In the genomic region with DNA sequence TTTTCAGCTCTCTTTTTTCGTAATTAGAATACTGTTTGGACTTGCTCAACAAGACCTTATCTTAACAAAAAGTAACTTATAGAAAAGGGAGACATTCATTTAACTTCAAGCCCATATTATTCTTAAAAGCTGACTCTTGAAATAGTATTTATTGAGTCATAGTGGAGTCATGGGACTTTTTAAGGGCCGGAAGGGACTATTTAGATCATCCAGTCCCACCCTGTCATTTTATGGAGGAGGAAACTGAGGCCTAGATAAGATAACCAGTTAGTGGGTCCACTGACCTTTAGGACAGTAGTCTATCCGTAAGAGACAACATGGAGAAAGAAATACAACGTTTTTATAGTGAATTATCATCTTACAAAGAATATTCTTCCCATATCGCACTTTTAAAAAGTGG, we compare ENCODE assay signal across 7 cellular contexts. TPM values are rescaled to one million over a fixed set of nuclear protein-coding genes. Genes with fewer than 3 reads are reported as not detected.
A peak's percentile ranks its signal among the peaks of the same experiment; 100 is the strongest.
DNase-seq lines count a peak whose midpoint lies in the region; ATAC-seq and TF ChIP-seq lines count a peak whose summit lies in the region.

No MANE protein-coding gene starts in this region.

- ATAC-seq in GM18909 (IDR thresholded peaks at IDR 0.05; ENCODE audit: poor library complexity, unreplicated experiment), result no peak
- ATAC-seq in HG03521 (IDR thresholded peaks at IDR 0.05; ENCODE audit: unreplicated experiment), result no peak

- peak overlapping the region; percentile 90 for H3K4me3 ChIP-seq in iPS-18a (ENCODE audit: low read length)
- peak overlapping the region; percentile 59 to 89 (median 76) for H3K4me3 ChIP-seq in stomach

- H3K4me1 Mint-ChIP-seq in activated CD4-positive, alpha-beta memory T cell treated with anti-CD3 and anti-CD28 coated beads, Interleukin-2, amount 10 ng/mL, durations not matched to agents 7 days and 5 days, result peaks cover 49% of the 10 kb centered on the region

- H3K27me3 ChIP-seq in iPS-18a (ENCODE audit: control insufficient read depth, insufficient read depth, low read length) (no peaks in the 10 kb centered on the region), stomach (no peaks in the 10 kb centered on the region)

- TF ChIP-seq EP300 in stomach (IDR thresholded peaks at IDR 0.05), result no peak

- POLR2A ChIA-PET in activated CD4-positive, alpha-beta memory T cell treated with anti-CD3 and anti-CD28 coated beads, Interleukin-2, amount 10 ng/mL, durations not matched to agents 7 days and 5 days (lab: Charles Lee), result interaction anchor here (0.9 to 10.4 kb wide), 36 partner anchors 9 to 1343 kb away, joined by 3 to 155 read pairs (median 6); a partner anchor contains a TSS

- peaks cover 45% of the 10 kb centered on the region for H3K36me3 Mint-ChIP-seq in activated CD4-positive, alpha-beta memory T cell treated with anti-CD3 and anti-CD28 coated beads, Interleukin-2, amount 10 ng/mL, durations not matched to agents 7 days and 5 days (ENCODE audit: low read depth)

- H3K27ac ChIP-seq in iPS-18a (ENCODE audit: low read length) (no peak overlapping the region), stomach (peak overlapping the region in 4 of 5 donors; percentile 93 to 99 (median 98))

- TF ChIP-seq POLR2A in stomach (IDR thresholded peaks at IDR 0.05), result no peak

- intact Hi-C loops in stomach (cut with DNase I; ENCODE audit: low total_unique reads), result no loop called here

- WGBS in stomach, 5 donors, result 7 to 9% (median 8%) methylated on average over 5 of the region's 5 CpGs

- DNase-seq in HT-29 (ENCODE audit: low spot score), result peak; percentile 26
- no peak for DNase-seq in activated CD4-positive, alpha-beta memory T cell treated with anti-CD3 and anti-CD28 coated beads, Interleukin-2, amount 10 ng/mL, durations not matched to agents 7 days and 5 days
- no peak for DNase-seq in stomach
- no peak for DNase-seq in activated gamma-delta T cell (lab: John Stamatoyannopoulos, UW)

- H3K9me3 Mint-ChIP-seq in activated CD4-positive, alpha-beta memory T cell treated with anti-CD3 and anti-CD28 coated beads, Interleukin-2, amount 10 ng/mL, durations not matched to agents 7 days and 5 days, result no peaks in the 10 kb centered on the region

- H3K9me3 ChIP-seq in iPS-18a (ENCODE audit: control insufficient read depth, low read depth, low read length) (no peaks in the 10 kb centered on the region), stomach (no peaks in the 10 kb centered on the region)

- no peak for TF ChIP-seq CTCF in stomach (IDR thresholded peaks at IDR 0.05)

- CTCF ChIA-PET in activated CD4-positive, alpha-beta memory T cell treated with anti-CD3 and anti-CD28 coated beads, Interleukin-2, amount 10 ng/mL, durations not matched to agents 7 days and 5 days (lab: Charles Lee), result interaction anchor here (0.5 to 3.2 kb wide), 7 partner anchors 9 to 253 kb away, joined by 3 to 15 read pairs (median 4); no protein-coding TSS in a partner anchor

- peaks cover 30% of the 10 kb centered on the region for H3K4me1 ChIP-seq in iPS-18a (ENCODE audit: control insufficient read depth, low read depth, low read length)
- H3K4me1 ChIP-seq in stomach, result peaks cover 41 to 63% (median 54%) of the 10 kb centered on the region in 4 donors

- peaks cover 4% of the 10 kb centered on the region for H3K36me3 ChIP-seq in iPS-18a (ENCODE audit: control insufficient read depth, low read depth, low read length)
- no peaks in the 10 kb centered on the region for H3K36me3 ChIP-seq in stomach

- peak overlapping the region; percentile 81 for H3K9ac ChIP-seq in iPS-18a (ENCODE audit: low read length)

- peak overlapping the region; percentile 85 for H3K27ac Mint-ChIP-seq in activated CD4-positive, alpha-beta memory T cell treated with anti-CD3 and anti-CD28 coated beads, Interleukin-2, amount 10 ng/mL, durations not matched to agents 7 days and 5 days

- no peaks in the 10 kb centered on the region for H3K27me3 Mint-ChIP-seq in activated CD4-positive, alpha-beta memory T cell treated with anti-CD3 and anti-CD28 coated beads, Interleukin-2, amount 10 ng/mL, durations not matched to agents 7 days and 5 days

- H3K4me3 Mint-ChIP-seq in activated CD4-positive, alpha-beta memory T cell treated with anti-CD3 and anti-CD28 coated beads, Interleukin-2, amount 10 ng/mL, durations not matched to agents 7 days and 5 days, result peak overlapping the region; percentile 83

RNA-seq across cellular contexts. Expression of a gene that starts 1.5 kb away (rescaled TPM):
- 57.8 and 58.9 TPM in 2 replicates for total RNA-seq in HT-29 (2014; rRNA removed; shearing (Covaris generic))
- total RNA-seq in activated CD4-positive, alpha-beta memory T cell treated with anti-CD3 and anti-CD28 coated beads, Interleukin-2, amount 10 ng/mL, durations not matched to agents 7 days and 5 days, result 100 to 1,000 TPM; 290 to 291 TPM
- total RNA-seq in stomach, result 100 to 1,000 TPM in 2 of 5 donors, 10 to 100 TPM in 3; 79.5 to 315 (median 99.4) TPM
- polyA plus RNA-seq in stomach, result 100 to 1,000 TPM in 2 of 3 donors, 10 to 100 TPM in 1; 56.3 to 140 (median 105) TPM
